ENCODE assay signal across 16 cellular contexts in genomic region chr15:93051236-93052089, GRCh38. TPM values are rescaled to one million over a fixed set of nuclear protein-coding genes. Genes with fewer than 3 reads are reported as not detected.
"Had no signal": no experiment of that assay in that cellular context is flagged by ENCODE, and none has a peak within 500 bp of the region (broad histone marks: within the 10 kb centered on the region; RNA-seq: fewer than 3 reads in every experiment).

No MANE protein-coding gene starts in this region.

- H3K9me3 ChIP-seq: neutrophil, uterus had no signal

- H3K36me3 ChIP-seq: neutrophil, upper lobe of left lung, uterus had no signal

- H3K4me1 ChIP-seq: foreskin keratinocyte, right atrium auricular region had no signal

- H3K27me3 ChIP-seq: heart left ventricle, right atrium auricular region, tibial artery, upper lobe of left lung, uterus had no signal

- H3K27ac ChIP-seq: epithelial cell of prostate, foreskin keratinocyte, neutrophil, right atrium auricular region, tibial artery, upper lobe of left lung, uterus had no signal

- H3K4me3 ChIP-seq: heart left ventricle, right atrium auricular region, smooth muscle cell, tibial artery, upper lobe of left lung, uterus had no signal

- H3K4me2 ChIP-seq: smooth muscle cell had no signal

- DNase-seq: effector memory CD4-positive, alpha-beta T cell; foreskin keratinocyte; heart left ventricle; hippocampal formation; kidney glomerular epithelial cell; stimulated activated CD4-positive, alpha-beta T cell treated with anti-CD3 and anti-CD28 coated beads, Interleukin-2, amount 100 ng/mL, for 48 hours; stimulated activated naive CD4-positive, alpha-beta T cell treated with Interleukin-2 at 50 U/mL for 16 hours; tibial artery; uterus had no signal

RNA-seq across cellular contexts. Expression of gene RGMA, which starts 37.5 kb away (rescaled TPM):
- total RNA-seq: natural killer cell treated with Interleukin-12 subunit alpha and Interleukin-12 subunit beta and Interleukin-15 and Interleukin-18, amount 100 ng/mL, for 72 hours; pulmonary artery endothelial cell had no signal
